In genomic region chr10:67477868-67478267, GRCh38 we compare ENCODE assay signal across 26 cellular contexts.
DNase-seq lines count a peak whose midpoint lies in the region; ATAC-seq, FAIRE-seq and TF ChIP-seq lines count a peak whose summit lies in the region.
"Had no signal": no experiment of that assay in that cellular context is flagged by ENCODE, and none has a peak within 500 bp of the region (broad histone marks: within the 10 kb centered on the region; RNA-seq: fewer than 3 reads in every experiment).

No MANE protein-coding gene starts in this region.

- H3K36me3 ChIP-seq in HepG2 (replicated peaks in 1 of 2; ENCODE audit: control insufficient read depth in 1 of 2, insufficient read depth in 2 of 2, low read length in 2 of 2), result no peaks in the 10 kb centered on the region
- H3K36me3 ChIP-seq in right lobe of liver, result no peaks in the 10 kb centered on the region
- no peaks in the 10 kb centered on the region for H3K36me3 ChIP-seq in K562 (ENCODE audit: control insufficient read depth, insufficient read depth, low read length)
- H3K36me3 ChIP-seq: BE2C, BLaER1 had no signal

- TF ChIP-seq EP300 in HepG2 (IDR thresholded peaks at IDR 0.05; ENCODE audit: low read depth in 2 of 2, low read length in 2 of 2) (no peak), HepG2 (CRISPR knock-in tag; IDR thresholded peaks at IDR 0.05; ENCODE audit: borderline replicate concordance) (no peak), K562 (IDR thresholded peaks at IDR 0.05; ENCODE audit: low read length) (no peak)

- CTCF ChIA-PET in HepG2 (lab: Yijun Ruan, JAX; ENCODE audit: low intra/inter-chr PET ratio, low total read pairs) (no interaction called here), K562 (lab: Yijun Ruan, JAX; ENCODE audit: low intra/inter-chr PET ratio) (no interaction called here)

- POLR2A ChIA-PET in HepG2 (lab: Yijun Ruan, JAX) (no interaction called here), K562 (lab: Yijun Ruan, JAX) (no interaction called here)

- H3K4me3 ChIP-seq in HepG2 (replicated peaks in 1 of 3; ENCODE audit: insufficient read depth in 1 of 3, low read depth in 2 of 3, low read length in 3 of 3) (no peak overlapping the region), right lobe of liver (no peak overlapping the region), K562 (no peak overlapping the region)
- H3K4me3 ChIP-seq: BLaER1, GM12878 had no signal

- H3K9ac ChIP-seq in HepG2 (ENCODE audit: insufficient read depth, low read depth, low read length) (no peak overlapping the region), K562 (ENCODE audit: insufficient read depth in 1 of 2, low read depth in 2 of 2, low read length in 2 of 2) (no peak overlapping the region)
- H3K9ac ChIP-seq: BLaER1 had no signal

- DNase-seq in HepG2 (ENCODE audit: low spot score) (no peak), right lobe of liver (no peak), K562 (ENCODE audit: extremely low read depth in 1 of 4, low spot score in 3 of 4) (no peak), NCI-H526 (lab: John Stamatoyannopoulos, UW) (no peak)
- DNase-seq: 8988T; ACHN; BE2C; C1 segment of cervical spinal cord; CD4-positive, alpha-beta memory T cell; CD4-positive, CD25-positive, alpha-beta regulatory T cell; CD8-positive, alpha-beta memory T cell; COR-L47; DMS 273 treated with DMSO at 0.1 percent for 48 hours; DMS153; DMS53; DMS79; DND-41; EL; GDM1 had no signal

- intact Hi-C loops in HepG2 (cut with micrococcal nuclease; ENCODE audit: unreplicated experiment) (no loop called here), right lobe of liver (cut with DNase I) (no loop called here), K562 (cut with micrococcal nuclease) (no loop called here)

- H3K4me2 ChIP-seq in HepG2 (ENCODE audit: low read depth, low read length) (no peak overlapping the region), K562 (ENCODE audit: insufficient read depth, low read length) (no peak overlapping the region)
- H3K4me2 ChIP-seq: BLaER1 had no signal

- no peak for TF ChIP-seq CTCF in HepG2 (CRISPR knock-in tag; IDR thresholded peaks at IDR 0.05)
- TF ChIP-seq CTCF in right lobe of liver (IDR thresholded peaks at IDR 0.05), result no peak
- TF ChIP-seq CTCF in K562 (IDR thresholded peaks at IDR 0.05 in 2 of 3, conservative IDR thresholded peaks at IDR 0.05 in 1 of 3; ENCODE audit: insufficient read depth in 2 of 3, low read depth in 1 of 3, low read length in 3 of 3), result no peak

- H3K27ac ChIP-seq in HepG2 (ENCODE audit: extremely low read length, insufficient read depth, low read length), result no peak overlapping the region
- H3K27ac ChIP-seq in right lobe of liver, result no peak overlapping the region
- no peak overlapping the region for H3K27ac ChIP-seq in K562 (ENCODE audit: extremely low read depth, low read depth, low read length)
- H3K27ac ChIP-seq: BLaER1 had no signal

- no peaks in the 10 kb centered on the region for H3K27me3 ChIP-seq in HepG2 (ENCODE audit: control insufficient read depth in 1 of 2, insufficient read depth in 2 of 2, low read length in 2 of 2)
- no peaks in the 10 kb centered on the region for H3K27me3 ChIP-seq in right lobe of liver
- no peaks in the 10 kb centered on the region for H3K27me3 ChIP-seq in K562 (ENCODE audit: control insufficient read depth in 2 of 2, insufficient read depth in 2 of 2, low read length in 2 of 2)
- H3K27me3 ChIP-seq: BE2C, BLaER1 had no signal

- H3K9me3 ChIP-seq in HepG2 (ENCODE audit: low read length) (0 out of 2 replicates have a peak, but pooled peaks cover 14% of the 10 kb centered on the region), right lobe of liver (no peaks in the 10 kb centered on the region), K562 (replicated peaks; ENCODE audit: control insufficient read depth, insufficient read depth, low read depth, low read length) (no peaks in the 10 kb centered on the region)
- H3K9me3 ChIP-seq: BE2C had no signal

- no peak for TF ChIP-seq POLR2A in HepG2 (IDR thresholded peaks at IDR 0.05; ENCODE audit: insufficient read depth in 1 of 2, low read depth in 2 of 2, low read length in 2 of 2)
- TF ChIP-seq POLR2A in right lobe of liver (IDR thresholded peaks at IDR 0.05), result no peak
- TF ChIP-seq POLR2A in K562 (conservative IDR thresholded peaks at IDR 0.05), result no peak

- H3K4me1 ChIP-seq in HepG2 (ENCODE audit: insufficient read depth, low read length), result no peaks in the 10 kb centered on the region
- H3K4me1 ChIP-seq in right lobe of liver, result no peaks in the 10 kb centered on the region
- H3K4me1 ChIP-seq in K562 (replicated peaks in 1 of 2; ENCODE audit: control insufficient read depth in 2 of 2, insufficient read depth in 2 of 2, low read length in 2 of 2), result no peaks in the 10 kb centered on the region
- H3K4me1 ChIP-seq: BE2C, BLaER1 had no signal

- ATAC-seq in HepG2, result no peak
- ATAC-seq in right lobe of liver, result no peak
- ATAC-seq in K562, result no peak
- ATAC-seq in GM18520 (IDR thresholded peaks at IDR 0.05; ENCODE audit: unreplicated experiment), result no peak
- ATAC-seq: GM12878 had no signal

- no peak overlapping the region for H2AFZ ChIP-seq in HepG2 (ENCODE audit: low read length)
- no peak overlapping the region for H2AFZ ChIP-seq in K562 (ENCODE audit: low read depth, low read length)

- TF ChIP-seq RAD21 in HepG2 (CRISPR knock-in tag; IDR thresholded peaks at IDR 0.05) (no peak), K562 (CRISPR knock-in tag; conservative IDR thresholded peaks at IDR 0.05 in 1 of 2, IDR thresholded peaks at IDR 0.05 in 1 of 2) (no peak)

- no peaks in the 10 kb centered on the region for H4K20me1 ChIP-seq in HepG2 (ENCODE audit: insufficient read depth, low read length)
- no peaks in the 10 kb centered on the region for H4K20me1 ChIP-seq in K562 (replicated peaks; ENCODE audit: control insufficient read depth, insufficient read depth, low read length)
- H4K20me1 ChIP-seq: BLaER1 had no signal

- BruUV-seq in HepG2 (replicated peaks; lab: Mats Ljungman, UMichigan) (no TSS peak), K562 (replicated peaks; lab: Mats Ljungman, UMichigan) (no TSS peak)

- no peak for FAIRE-seq in HepG2 (lab: Jason Lieb, UNC)
- FAIRE-seq in K562 (lab: Jason Lieb, UNC), result peak; percentile 58
- FAIRE-seq: A204.1, GM12878, GM12892, GM18507, GM19239 had no signal

- whole genome bisulfite sequencing in HepG2 (ENCODE audit: low lambda C conversion rate), result 7% methylated on average over 1 of the region's 1 CpG
- WGBS in right lobe of liver (ENCODE audit: insufficient coverage, low coverage, low lambda C conversion rate, missing lambda C conversion rate), result 79% methylated on average over 1 of the region's 1 CpG
- 0% methylated on average over 1 of the region's 1 CpG for WGBS in K562 (ENCODE audit: insufficient coverage, low coverage, missing lambda C conversion rate)

- H3K9me1 ChIP-seq in K562 (ENCODE audit: control insufficient read depth, insufficient read depth, low read length), result no peaks in the 10 kb centered on the region

- H3K79me2 ChIP-seq in HepG2 (ENCODE audit: insufficient read depth, low read length) (no peaks in the 10 kb centered on the region), K562 (ENCODE audit: control insufficient read depth, insufficient read depth, low read length) (no peaks in the 10 kb centered on the region)

- in situ Hi-C loops in HepG2 (cut with HindIII; ENCODE audit: extremely low pct_ligation_motif_present, low pct_unique_long_range_greater_than_20kb) (no loop called here), K562 (cut with MboI) (no loop called here)

TF ChIP-seq in HepG2, 621 proteins besides CTCF, POLR2A, EP300 and RAD21:
- TF ChIP-seq ZNF256 (CRISPR knock-in tag; conservative IDR thresholded peaks at IDR 0.05) (no peak), ZNF33B (CRISPR knock-in tag; IDR thresholded peaks at IDR 0.05) (no peak), ZNF160 (CRISPR knock-in tag; IDR thresholded peaks at IDR 0.05) (peak; percentile 70; the same call in 1 of the 2 replicates), MED13 (CRISPR knock-in tag; IDR thresholded peaks at IDR 0.05) (no peak), MIER2 (CRISPR knock-in tag; IDR thresholded peaks at IDR 0.05) (no peak), GABPB1 (CRISPR knock-in tag; IDR thresholded peaks at IDR 0.05) (no peak), MAF1 (CRISPR knock-in tag; IDR thresholded peaks at IDR 0.05; ENCODE audit: borderline replicate concordance) (no peak)

TF ChIP-seq in K562, 482 proteins besides CTCF, POLR2A, EP300 and RAD21:
- TF ChIP-seq TGIF2 (CRISPR knock-in tag; IDR thresholded peaks at IDR 0.05), result no peak
- no peak for TF ChIP-seq L3MBTL2 (IDR thresholded peaks at IDR 0.05)
- no peak for TF ChIP-seq ZZZ3 (IDR thresholded peaks at IDR 0.05)
- TF ChIP-seq NCOR1 (IDR thresholded peaks at IDR 0.05), result no peak
- no peak for TF ChIP-seq CREBBP (IDR thresholded peaks at IDR 0.05; ENCODE audit: low read depth, low read length)
- no peak for TF ChIP-seq PRPF4 (IDR thresholded peaks at IDR 0.05; ENCODE audit: insufficient read depth, low read depth, low read length, poor library complexity, severe bottlenecking)
- TF ChIP-seq ZNF184 (CRISPR knock-in tag; IDR thresholded peaks at IDR 0.05), result no peak
- TF ChIP-seq SUPT5H (IDR thresholded peaks at IDR 0.05), result no peak
- no peak for TF ChIP-seq ZSCAN29 (IDR thresholded peaks at IDR 0.05)
- TF ChIP-seq SNIP1 (IDR thresholded peaks at IDR 0.05; ENCODE audit: low read depth), result no peak
- no peak for TF ChIP-seq ZNF584 (CRISPR knock-in tag; IDR thresholded peaks at IDR 0.05; ENCODE audit: low read depth)
- TF ChIP-seq ZNF589 (CRISPR knock-in tag; IDR thresholded peaks at IDR 0.05; ENCODE audit: low read depth), result no peak
- TF ChIP-seq KDM4B (IDR thresholded peaks at IDR 0.05; ENCODE audit: borderline replicate concordance in 2 of 2, low read depth in 1 of 2), result no peak
